Comparison of ENCODE assay signal across 8 cellular contexts in genomic region chr11:47407746-47408590, GRCh38. TPM values are rescaled to one million over a fixed set of nuclear protein-coding genes. Genes with fewer than 3 reads are reported as not detected.
DNase-seq lines count a peak whose midpoint lies in the region; TF ChIP-seq lines count a peak whose summit lies in the region.

Gene SLC39A13 (plus strand): TSS chr11:47408590. CDS start chr11:47410095, 1,505 bp downstream.

- peak within 1 kb of the TSS; percentile 94 for H3K27ac Mint-ChIP-seq in neural crest cell (ENCODE audit: unreplicated experiment)

- DNase-seq in GF-D8 (lab: John Stamatoyannopoulos, UW) = peak; percentile 64
- peak; percentile 96 for DNase-seq in HCEC 1CT
- peak; percentile 95 for DNase-seq in MG63
- peak; percentile 91 for DNase-seq in SIG-M5 (lab: John Stamatoyannopoulos, UW)
- DNase-seq in activated gamma-delta T cell (lab: John Stamatoyannopoulos, UW) = peak; percentile 89
- peak; percentile 94 for DNase-seq in fibroblast of the conjunctiva (ENCODE audit: low read depth)
- peak; percentile 97 for DNase-seq in neural crest cell (ENCODE audit: low read depth, low spot score)
- DNase-seq in stomach = peak; percentile 95

- H3K36me3 Mint-ChIP-seq in neural crest cell (ENCODE audit: low read depth) = no peaks in the 10 kb centered on the region

- TF ChIP-seq POLR2A in stomach (IDR thresholded peaks at IDR 0.05) = peak in 1 of 4 donors; percentile 56

- peak within 1 kb of the TSS; percentile 93 to 97 (median 95) for H3K27ac ChIP-seq in stomach

- H3K27me3 ChIP-seq in MG63 (no peaks in the 10 kb centered on the region), stomach (no peaks in the 10 kb centered on the region)

- H3K4me1 ChIP-seq in stomach = peaks cover 27 to 50% (median 39%) of the 10 kb centered on the region in 4 donors

- H3K9me3 ChIP-seq in MG63 (no peaks in the 10 kb centered on the region), stomach (no peaks in the 10 kb centered on the region)

- TF ChIP-seq CTCF in neural crest cell (conservative IDR thresholded peaks at IDR 0.05) (peak; percentile 89), stomach (IDR thresholded peaks at IDR 0.05) (peak in 5 of 7 experiments; percentile 38 to 88 (median 71))

- H3K4me3 ChIP-seq in MG63 (peak within 1 kb of the TSS; percentile 86), stomach (peak within 1 kb of the TSS; percentile 74 to 85 (median 77))

- peak within 1 kb of the TSS; percentile 92 for H3K4me3 Mint-ChIP-seq in neural crest cell

- intact Hi-C loops in stomach (cut with DNase I; ENCODE audit: low total_unique reads) = no loop called here

- WGBS in stomach, 5 donors = 1 to 4% (median 1%) methylated on average over 24 to 70 of the region's 70 CpGs

- no peaks in the 10 kb centered on the region for H3K9me3 Mint-ChIP-seq in neural crest cell

- H3K4me1 Mint-ChIP-seq in neural crest cell = peaks cover 19% of the 10 kb centered on the region

- H3K36me3 ChIP-seq in MG63 = peaks cover 28% of the 10 kb centered on the region
- peaks cover 4 to 29% (median 26%) of the 10 kb centered on the region in 4 donors for H3K36me3 ChIP-seq in stomach

- no peaks in the 10 kb centered on the region for H3K27me3 Mint-ChIP-seq in neural crest cell (ENCODE audit: low read depth)

- no peak for TF ChIP-seq EP300 in stomach (IDR thresholded peaks at IDR 0.05)

RNA-seq across cellular contexts. Expression of gene SLC39A13, which starts in this region (rescaled TPM):
- total RNA-seq in MG63 (2014; rRNA removed; shearing (Covaris generic); ENCODE audit: low replicate concordance) = 34.0 and 51.1 TPM in 2 replicates
- 34.5 and 36.0 TPM in 2 replicates for total RNA-seq in neural crest cell
- total RNA-seq in stomach = 100 to 1,000 TPM in 1 of 5 donors, 10 to 100 TPM in 3, 1 to 10 TPM in 1; 7.0 to 158 (median 24.8) TPM
- 10 to 100 TPM; 21.7 to 33.6 (median 27.1) TPM for polyA plus RNA-seq in stomach

Comparison
In these comparisons a context has a peak if more than half of its experiments do, and no peak if none do; other contexts are left out.
1. Peak in every context shown above with its lines: DNase-seq, H3K4me3 ChIP-seq and H3K27ac ChIP-seq.